8 cellular contexts compared by ENCODE assay signal in the genomic region with DNA sequence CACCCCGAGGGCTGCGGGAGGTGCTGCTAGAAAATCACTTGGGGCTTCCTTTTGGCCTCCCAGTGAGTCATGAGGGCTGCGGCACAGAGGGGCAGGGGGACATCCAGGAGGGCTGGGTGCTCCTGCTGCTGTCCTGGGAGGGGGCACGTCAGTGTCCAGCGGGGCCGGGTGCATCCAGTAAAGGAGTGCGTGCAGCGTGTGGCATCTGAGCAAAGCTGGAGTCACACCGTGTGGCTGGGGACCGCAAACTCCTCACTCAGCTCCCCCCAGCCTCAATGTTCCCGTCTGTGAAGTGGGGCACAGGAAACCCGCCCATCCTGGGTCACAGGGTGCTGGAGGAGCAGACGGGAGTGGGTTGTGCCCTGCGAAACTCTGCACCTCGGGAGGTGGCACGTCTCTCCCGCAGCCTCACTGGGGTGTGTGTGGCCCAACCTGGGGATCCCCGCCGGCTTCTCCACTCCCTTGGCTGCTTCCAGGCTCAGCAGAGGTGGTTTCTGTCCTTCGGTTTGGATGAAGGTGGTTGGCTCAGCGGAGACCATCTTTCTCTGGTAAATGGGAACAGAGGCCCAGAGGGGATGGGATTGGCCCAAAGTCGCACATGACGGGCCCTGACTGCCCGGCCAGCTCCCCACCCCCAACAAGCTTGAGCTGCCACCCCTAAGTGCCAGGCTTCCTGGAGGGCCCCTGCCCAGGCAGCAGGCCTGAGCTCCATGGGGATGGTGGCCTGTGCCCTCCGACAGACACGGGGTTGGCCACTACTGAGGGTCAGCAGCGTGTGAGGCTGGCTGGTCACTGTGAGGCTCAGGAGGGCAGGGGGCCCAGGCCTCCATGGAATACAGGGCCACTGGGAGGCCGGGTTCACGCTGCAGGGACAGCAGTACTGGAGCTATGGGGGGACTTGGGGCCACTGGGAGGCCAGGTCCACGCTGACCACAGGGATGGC.
A peak's percentile ranks its signal among the peaks of the same experiment; 100 is the strongest.
DNase-seq lines count a peak whose midpoint lies in the region; ATAC-seq and TF ChIP-seq lines count a peak whose summit lies in the region.
"Not testable (repeated sequence)": the region's sequence is repeated elsewhere in the genome, so short reads cannot be mapped to it uniquely, and the experiment has no call there.

No MANE protein-coding gene starts in this region.

- H4K20me1 ChIP-seq in IMR-90 (ENCODE audit: insufficient read depth, low read length): not testable (repeated sequence)

- H4K91ac ChIP-seq in IMR-90 (ENCODE audit: insufficient read depth, low read depth, low read length): peak overlapping the region; percentile 97

- not testable (repeated sequence) for H3K27me3 Mint-ChIP-seq in effector memory CD8-positive, alpha-beta T cell; immature natural killer cell (ENCODE audit: low read depth in 3 of 3); natural killer cell treated with Interleukin-12 subunit alpha and Interleukin-12 subunit beta and Interleukin-15 and Interleukin-18, amount 100 ng/mL, for 72 hours

- H3K4ac ChIP-seq in IMR-90 (ENCODE audit: low read depth, low read length): peak overlapping the region; percentile 99

- peaks cover 31% of the 10 kb centered on the region for H3K4me1 ChIP-seq in IMR-90 (ENCODE audit: control insufficient read depth, insufficient read depth, low read length)
- peaks cover 38% of the 10 kb centered on the region for H3K4me1 ChIP-seq in vagina

- not testable (repeated sequence) for TF ChIP-seq POLR2A in IMR-90 (IDR thresholded peaks at IDR 0.05; ENCODE audit: low read depth, low read length); vagina (IDR thresholded peaks at IDR 0.05)

- H4K8ac ChIP-seq in IMR-90 (ENCODE audit: low read depth in 2 of 2, low read length in 2 of 2): peak overlapping the region; percentile 96 to 97; a peak in 3 of 4 replicates

- not testable (repeated sequence) for H3K4me2 ChIP-seq in IMR-90 (ENCODE audit: low read depth, low read length)

- BruUV-seq in IMR-90 (replicated peaks; lab: Mats Ljungman, UMichigan): not testable (repeated sequence)

- ATAC-seq in GM21576 (IDR thresholded peaks at IDR 0.05; ENCODE audit: unreplicated experiment): peak; percentile 9
- not testable (repeated sequence) for ATAC-seq in IMR-90 (ENCODE audit: low read depth)
- ATAC-seq in effector memory CD8-positive, alpha-beta T cell (replicated peaks): peak; percentile 75
- ATAC-seq in natural killer cell treated with Interleukin-12 subunit alpha and Interleukin-12 subunit beta and Interleukin-15 and Interleukin-18, amount 100 ng/mL, for 72 hours: peak; percentile 1 to 73

- not testable (repeated sequence) for DNase-seq in IMR-90; natural killer cell treated with Interleukin-12 subunit alpha and Interleukin-12 subunit beta and Interleukin-15 and Interleukin-18, amount 100 ng/mL, for 72 hours (ENCODE audit: low spot score); vagina (ENCODE audit: extremely low spot score in 2 of 2)
- peak; percentile 66 for DNase-seq in activated effector memory CD4-positive, alpha-beta T cell treated with anti-CD3 and anti-CD28 coated beads, Interleukin-2, amount 50 U/mL, for 16 hours
- peak; percentile 24 to 51 (median 51) for DNase-seq in effector memory CD8-positive, alpha-beta T cell
- peak; percentile 48 to 78 (median 58) for DNase-seq in immature natural killer cell
- peak; percentile 4 for DNase-seq in stimulated activated CD8-positive, alpha-beta memory T cell treated with anti-CD3 and anti-CD28 coated beads, Interleukin-4, amount 100 ng/mL, for 24 hours (ENCODE audit: low read depth)

- not testable (repeated sequence) for TF ChIP-seq CTCF in IMR-90 (conservative IDR thresholded peaks at IDR 0.05; ENCODE audit: low read depth, low read length); vagina (IDR thresholded peaks at IDR 0.05)

- H3K27me3 ChIP-seq in IMR-90 (ENCODE audit: control insufficient read depth, insufficient read depth, low read length); vagina: not testable (repeated sequence)

- intact Hi-C loops in IMR-90 (cut with micrococcal nuclease); vagina (cut with DNase I): not testable (repeated sequence)

- in situ Hi-C loops in IMR-90 (cut with MboI; ENCODE audit: low sequenced_read_pairs): not testable (repeated sequence)

- not testable (repeated sequence) for H3K4me3 ChIP-seq in IMR-90 (ENCODE audit: insufficient read depth, low read depth, low read length); vagina

- H2AK5ac ChIP-seq in IMR-90 (ENCODE audit: low read depth, low read length): peak overlapping the region; percentile 100

- H4K5ac ChIP-seq in IMR-90 (ENCODE audit: low read depth, low read length): peak overlapping the region; percentile 91

- not testable (repeated sequence) for H3K36me3 Mint-ChIP-seq in effector memory CD8-positive, alpha-beta T cell (ENCODE audit: insufficient read depth); immature natural killer cell; natural killer cell treated with Interleukin-12 subunit alpha and Interleukin-12 subunit beta and Interleukin-15 and Interleukin-18, amount 100 ng/mL, for 72 hours

- peaks cover 5 to 13% of the 10 kb centered on the region in 2 experiments; a peak in 2 of 4 replicates for H3K79me1 ChIP-seq in IMR-90 (ENCODE audit: low read depth in 1 of 2, low read length in 2 of 2)

- H3K9ac ChIP-seq in IMR-90 (ENCODE audit: low read depth, low read length): peak overlapping the region; percentile 35

- peak overlapping the region; percentile 53 to 77 for H3K4me3 Mint-ChIP-seq in effector memory CD8-positive, alpha-beta T cell
- H3K4me3 Mint-ChIP-seq in immature natural killer cell: peak overlapping the region in 4 of 5 donors; percentile 33 to 75 (median 62)
- H3K4me3 Mint-ChIP-seq in natural killer cell treated with Interleukin-12 subunit alpha and Interleukin-12 subunit beta and Interleukin-15 and Interleukin-18, amount 100 ng/mL, for 72 hours: not testable (repeated sequence)

- H2BK120ac ChIP-seq in IMR-90 (ENCODE audit: low read depth, low read length): peak overlapping the region; percentile 97

- not testable (repeated sequence) for H3K9me3 Mint-ChIP-seq in effector memory CD8-positive, alpha-beta T cell; immature natural killer cell; natural killer cell treated with Interleukin-12 subunit alpha and Interleukin-12 subunit beta and Interleukin-15 and Interleukin-18, amount 100 ng/mL, for 72 hours

- peak overlapping the region; percentile 70; the same call in 2 of the 3 replicates for H2BK15ac ChIP-seq in IMR-90 (ENCODE audit: low read depth, low read length)

- peak overlapping the region; percentile 42 for H2AK9ac ChIP-seq in IMR-90 (replicated peaks; ENCODE audit: low read depth, low read length, poor library complexity)

- H2BK20ac ChIP-seq in IMR-90 (ENCODE audit: low read depth, low read length): peak overlapping the region; percentile 98

- H3K27ac ChIP-seq in IMR-90 (ENCODE audit: insufficient read depth, low read length) (peak overlapping the region; percentile 72), vagina (peak overlapping the region; percentile 83)

- dilution Hi-C loops in IMR-90 (cut with HindIII; ENCODE audit: low sequenced_read_pairs, unreplicated experiment): not testable (repeated sequence)

- not testable (repeated sequence) for H3K56ac ChIP-seq in IMR-90 (ENCODE audit: extremely low read depth, insufficient read depth, low read length)

- TF ChIP-seq RAD21 in IMR-90 (IDR thresholded peaks at IDR 0.05; ENCODE audit: low read length): not testable (repeated sequence)

- H2AFZ ChIP-seq in IMR-90 (replicated peaks; ENCODE audit: low read length, poor library complexity): not testable (repeated sequence)

- peak overlapping the region; percentile 62 for H2BK5ac ChIP-seq in IMR-90 (ENCODE audit: low read depth, low read length, poor library complexity, severe bottlenecking)

- peaks cover 10% of the 10 kb centered on the region; the same call in 1 of the 2 replicates for H3K36me3 ChIP-seq in IMR-90 (ENCODE audit: control insufficient read depth, insufficient read depth, low read length)
- not testable (repeated sequence) for H3K36me3 ChIP-seq in vagina

- POLR2A ChIA-PET in IMR-90 (lab: Charles Lee; ENCODE audit: unreplicated experiment): not testable (repeated sequence)

- 50% methylated on average over 5 of the region's 30 CpGs; no CpG with 5 or more reads in 1 of the 2 experiments for WGBS in IMR-90 (ENCODE audit: extremely low coverage in 2 of 2, insufficient read length in 1 of 2), 2 experiments

- H3K27ac Mint-ChIP-seq in effector memory CD8-positive, alpha-beta T cell: peak overlapping the region; percentile 87 to 94
- H3K27ac Mint-ChIP-seq in immature natural killer cell: peak overlapping the region; percentile 48 to 91 (median 76)
- H3K27ac Mint-ChIP-seq in natural killer cell treated with Interleukin-12 subunit alpha and Interleukin-12 subunit beta and Interleukin-15 and Interleukin-18, amount 100 ng/mL, for 72 hours: not testable (repeated sequence)

- not testable (repeated sequence) for H3K9me3 ChIP-seq in IMR-90 (ENCODE audit: control insufficient read depth, insufficient read depth, low read length); vagina

- not testable (repeated sequence) for H3K4me1 Mint-ChIP-seq in effector memory CD8-positive, alpha-beta T cell (ENCODE audit: low read depth in 2 of 2); natural killer cell treated with Interleukin-12 subunit alpha and Interleukin-12 subunit beta and Interleukin-15 and Interleukin-18, amount 100 ng/mL, for 72 hours (ENCODE audit: low read depth in 2 of 2)
- peaks cover 0 to 21% of the 10 kb centered on the region in 2 donors for H3K4me1 Mint-ChIP-seq in immature natural killer cell

- CTCF ChIA-PET in IMR-90 (lab: Yijun Ruan, JAX): not testable (repeated sequence)

- peak overlapping the region; percentile 94 for H3K18ac ChIP-seq in IMR-90 (ENCODE audit: low read depth, low read length)

- peaks cover 11% of the 10 kb centered on the region for H3K9me1 ChIP-seq in IMR-90 (ENCODE audit: insufficient read depth, low read length)

- H3K14ac ChIP-seq in IMR-90 (replicated peaks; ENCODE audit: low read depth, low read length): peak overlapping the region; percentile 94

- peak overlapping the region; percentile 59 for H3K23ac ChIP-seq in IMR-90 (ENCODE audit: low read depth, low read length)
